8 cellular contexts compared by ENCODE assay signal in the genomic region with DNA sequence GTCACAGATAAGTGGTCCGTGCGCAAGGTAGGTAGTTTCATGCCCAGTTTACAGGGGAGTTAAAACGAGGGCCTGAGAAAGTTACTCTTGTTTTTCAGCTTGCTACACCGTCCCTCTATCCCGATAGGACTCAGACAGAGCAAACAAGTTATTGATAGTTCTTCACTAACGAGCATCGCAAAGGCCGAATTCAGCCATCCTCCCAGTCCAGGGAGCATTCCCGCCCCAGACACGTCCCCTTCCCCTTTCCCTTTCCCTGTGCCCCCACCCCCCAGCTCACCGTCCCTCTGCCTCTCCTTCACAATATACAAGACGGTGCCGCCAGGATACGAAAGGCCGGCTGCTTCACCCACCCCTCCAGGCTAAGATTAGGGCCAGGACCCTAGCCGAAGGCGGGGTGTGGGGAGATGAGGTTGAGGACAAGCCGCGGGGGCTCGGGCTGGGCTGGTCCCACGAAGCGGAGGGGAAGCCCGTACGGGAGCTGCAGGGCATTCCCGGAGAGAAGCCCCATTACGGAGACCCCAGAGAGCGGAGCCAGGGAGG. TPM values are rescaled to one million over a fixed set of nuclear protein-coding genes. Genes with fewer than 3 reads are reported as not detected.
A peak's percentile ranks its signal among the peaks of the same experiment; 100 is the strongest.
DNase-seq lines count a peak whose midpoint lies in the region; ATAC-seq and TF ChIP-seq lines count a peak whose summit lies in the region.

No MANE protein-coding gene starts in this region.

- H3K27ac ChIP-seq in body of pancreas (peak overlapping the region in 3 of 4 donors; percentile 81 to 90 (median 81)), suprapubic skin (no peak overlapping the region)

- H3K4me1 ChIP-seq in body of pancreas (peaks cover 25% of the 10 kb centered on the region), suprapubic skin (peaks cover 25% of the 10 kb centered on the region)

- WGBS in body of pancreas, 2 donors = 1% methylated on average over 21 to 27 of the region's 27 CpGs
- WGBS in suprapubic skin = 2% methylated on average over 20 of the region's 27 CpGs

- TF ChIP-seq EP300 in suprapubic skin (IDR thresholded peaks at IDR 0.05) = no peak

- TF ChIP-seq CTCF in body of pancreas (IDR thresholded peaks at IDR 0.05) (no peak), suprapubic skin (IDR thresholded peaks at IDR 0.05) (no peak)

- H3K4me3 ChIP-seq in Jurkat, Clone E6-1 (ENCODE audit: low read length) = peak overlapping the region; percentile 89
- H3K4me3 ChIP-seq in body of pancreas (peak overlapping the region; percentile 68 to 99), suprapubic skin (peak overlapping the region; percentile 62)

- H3K36me3 ChIP-seq in body of pancreas (replicated peaks in 1 of 2; ENCODE audit: insufficient read depth in 1 of 2, low read depth in 2 of 2) (no peaks in the 10 kb centered on the region), suprapubic skin (peaks cover 17% of the 10 kb centered on the region)

- TF ChIP-seq POLR2A in GM18505 (IDR thresholded peaks at IDR 0.05; ENCODE audit: borderline replicate concordance, extremely low read depth, insufficient read depth, insufficient read length) (no peak), body of pancreas (IDR thresholded peaks at IDR 0.05) (no peak), suprapubic skin (IDR thresholded peaks at IDR 0.05) (no peak)

- no peaks in the 10 kb centered on the region for H3K9me3 ChIP-seq in body of pancreas
- H3K9me3 ChIP-seq in suprapubic skin = no peaks in the 10 kb centered on the region

- H3K27me3 ChIP-seq in body of pancreas = no peaks in the 10 kb centered on the region
- no peaks in the 10 kb centered on the region for H3K27me3 ChIP-seq in suprapubic skin

- intact Hi-C loops in body of pancreas (cut with DNase I) = no loop called here

- no peak for DNase-seq in Jurkat, Clone E6-1 (ENCODE audit: low read depth, low spot score)
- DNase-seq in body of pancreas = peak; percentile 18 to 29 (median 22)
- DNase-seq in kidney tubule cell (ENCODE audit: low spot score) = peak; percentile 11
- DNase-seq in suprapubic skin (ENCODE audit: low spot score in 2 of 2) = no peak
- no peak for DNase-seq in cortex of kidney (lab: John Stamatoyannopoulos, UW)
- no peak for DNase-seq in superior temporal gyrus (ENCODE audit: extremely low spot score)
- no peak for DNase-seq in NCI-H2171 (lab: John Stamatoyannopoulos, UW)

- ATAC-seq in GM18505 (IDR thresholded peaks at IDR 0.05; ENCODE audit: unreplicated experiment) (peak; percentile 10), body of pancreas (peak; percentile 24)

RNA-seq across cellular contexts. Expression of a gene that starts 0.6 kb away (rescaled TPM):
- polyA plus RNA-seq in Jurkat, Clone E6-1 (2012; ENCODE audit: insufficient read depth, insufficient read length) = 54.7 TPM
- total RNA-seq in body of pancreas (100 to 1,000 TPM in 1 of 2 donors, 10 to 100 TPM in 1; 56.0 to 110 TPM), suprapubic skin (100 to 1,000 TPM in 3 of 4 donors, 10 to 100 TPM in 1; 98.1 to 116 (median 109) TPM)

RNA-seq across cellular contexts. Expression of a gene that starts 4.3 kb away (rescaled TPM):
- not detected for polyA plus RNA-seq in Jurkat, Clone E6-1 (2012; ENCODE audit: insufficient read depth, insufficient read length)
- total RNA-seq in body of pancreas (1 to 10 TPM; 2.9 to 3.3 TPM), suprapubic skin (10 to 100 TPM in 3 of 4 donors, 1 to 10 TPM in 1; 7.1 to 36.4 (median 21.2) TPM)

RNA-seq across cellular contexts. Expression of a gene that starts 27.4 kb away (rescaled TPM):
- polyA plus RNA-seq in Jurkat, Clone E6-1 (2012; ENCODE audit: insufficient read depth, insufficient read length) = 104 TPM
- total RNA-seq in body of pancreas (10 to 100 TPM; 19.2 to 32.0 TPM), suprapubic skin (10 to 100 TPM; 21.9 to 33.9 (median 30.5) TPM)

RNA-seq across cellular contexts. Expression of a gene that starts 27.6 kb away (rescaled TPM):
- polyA plus RNA-seq in Jurkat, Clone E6-1 (2012; ENCODE audit: insufficient read depth, insufficient read length) = 97.7 TPM
- total RNA-seq in body of pancreas = 10 to 100 TPM; 20.1 to 44.1 TPM
- total RNA-seq in suprapubic skin = 100 to 1,000 TPM; 119 to 173 (median 161) TPM

RNA-seq across cellular contexts. Expression of a gene that starts 55.4 kb away (rescaled TPM):
- polyA plus RNA-seq in Jurkat, Clone E6-1 (2012; ENCODE audit: insufficient read depth, insufficient read length) = 59.1 TPM
- 10 to 100 TPM; 39.6 to 57.3 TPM for total RNA-seq in body of pancreas
- 100 to 1,000 TPM; 298 to 644 (median 435) TPM for total RNA-seq in suprapubic skin

Comparison
In these comparisons a context has a peak if more than half of its experiments do, and no peak if none do; other contexts are left out.
1. DNase-seq: peak in body of pancreas (4 of 4) and kidney tubule cell (single experiment); none in Jurkat, Clone E6-1 (single experiment), suprapubic skin (0 of 2), cortex of kidney (single experiment), superior temporal gyrus (single experiment) and NCI-H2171 (single experiment).
2. Peak in every context shown above with its lines, with median percentiles within 50 percentile points of each other: H3K4me3 ChIP-seq.